Comparison of ENCODE assay signal across 32 cellular contexts in the genomic region with DNA sequence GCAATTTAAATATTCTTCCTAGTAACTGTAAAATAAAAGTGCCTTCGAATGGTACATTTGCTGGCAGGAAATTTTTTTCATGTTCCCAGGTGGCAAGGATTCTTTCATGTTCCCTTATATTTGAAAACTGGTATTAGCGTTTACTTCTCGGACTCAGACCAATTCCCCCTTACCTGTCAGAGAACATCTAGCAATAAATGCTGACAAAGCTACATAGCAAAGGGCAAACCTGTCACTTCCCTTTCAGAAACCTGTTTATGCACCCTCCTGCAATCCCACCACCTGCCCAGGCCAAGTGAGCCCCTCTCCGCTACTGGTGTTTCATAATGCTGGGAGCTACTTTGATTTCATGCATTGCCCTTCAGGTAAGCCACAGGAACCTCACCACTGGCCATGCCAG.
"Had no signal": no experiment of that assay in that cellular context is flagged by ENCODE, and none has a peak within 500 bp of the region (broad histone marks: within the 10 kb centered on the region; RNA-seq: fewer than 3 reads in every experiment).

No MANE protein-coding gene starts in this region.

- H3K27ac Mint-ChIP-seq: activated B cell treated with CpG ODN at 0.5 μM for 24 hours; activated CD8-positive, alpha-beta T cell treated with anti-CD3 and anti-CD28 coated beads for 36 hours; activated naive CD8-positive, alpha-beta T cell; activated T-helper 17 cell treated with anti-CD3 and anti-CD28 coated beads, Interleukin-2, amount 50 U/mL, for 72 hours; dendritic cell treated with granulocyte-macrophage colony-stimulating factor and Interleukin-4, amounts not matched to agents 40 ng/mL and 50 ng/mL, for 4 days; endodermal cell; T-helper 17 cell; T-helper 2 cell treated with Interferon-gamma antibody and Interleukin-4, amounts not matched to agents 5 μg/mL and 100 μg/mL, for 36 hours had no signal

- H3K4me3 ChIP-seq: coronary artery, dorsolateral prefrontal cortex, esophagus muscularis mucosa, gastrocnemius medialis, heart left ventricle had no signal

- H3K27ac ChIP-seq: brain microvascular endothelial cell, coronary artery, dorsolateral prefrontal cortex, esophagus muscularis mucosa, foreskin keratinocyte, gastrocnemius medialis, heart left ventricle, WERI-Rb-1 had no signal

- H3K9me3 ChIP-seq: esophagus muscularis mucosa, gastrocnemius medialis, heart left ventricle had no signal

- H3K9me3 Mint-ChIP-seq: activated B cell treated with CpG ODN at 0.5 μM for 24 hours; activated CD8-positive, alpha-beta T cell treated with anti-CD3 and anti-CD28 coated beads for 36 hours; activated T-cell treated with anti-CD3 and anti-CD28 coated beads, Interleukin-2, amount 50 U/mL, for 4 hours; activated T-helper 17 cell treated with anti-CD3 and anti-CD28 coated beads, Interleukin-2, amount 50 U/mL, for 72 hours; central memory CD8-positive, alpha-beta T cell; dendritic cell treated with granulocyte-macrophage colony-stimulating factor and Interleukin-4, amounts not matched to agents 40 ng/mL and 50 ng/mL, for 4 days; T-helper 2 cell treated with Interferon-gamma antibody and Interleukin-4, amounts not matched to agents 5 μg/mL and 100 μg/mL, for 36 hours had no signal

- H3K36me3 ChIP-seq: brain microvascular endothelial cell, esophagus muscularis mucosa, gastrocnemius medialis, heart left ventricle, WERI-Rb-1 had no signal

- H3K27me3 ChIP-seq: brain microvascular endothelial cell, esophagus muscularis mucosa, foreskin keratinocyte, gastrocnemius medialis had no signal

- H3K36me3 Mint-ChIP-seq: activated naive CD8-positive, alpha-beta T cell had no signal

- H3K4me1 ChIP-seq: esophagus muscularis mucosa, foreskin keratinocyte, gastrocnemius medialis, heart left ventricle had no signal

- DNase-seq: activated B cell treated with CpG ODN at 0.5 μM for 24 hours; activated CD4-positive, alpha-beta T cell treated with anti-CD3 and anti-CD28 coated beads for 48 hours; activated CD4-positive, alpha-beta T cell treated with anti-CD3 and anti-CD28 coated beads, Interleukin-2, amount 50 U/mL, for 1 hour; activated CD4-positive, alpha-beta T cell treated with anti-CD3 and anti-CD28 coated beads, Interleukin-2, amount 50 U/mL, for 48 hours; activated CD8-positive, alpha-beta memory T cell treated with anti-CD3 and anti-CD28 coated beads for 24 hours; activated CD8-positive, alpha-beta T cell treated with anti-CD3 and anti-CD28 coated beads for 36 hours; activated effector memory CD4-positive, alpha-beta T cell treated with Interleukin-2 at 50 U/mL for 16 hours; activated gamma-delta T cell treated with Interleukin-2 at 50 U/mL for 16 hours; activated naive CD4-positive, alpha-beta T cell treated with anti-CD3 and anti-CD28 coated beads, Interleukin-2, amount 50 U/mL, for 16 hours; activated naive CD4-positive, alpha-beta T cell treated with Interleukin-2 at 50 U/mL for 16 hours; activated T-cell treated with anti-CD3 and anti-CD28 coated beads, Interleukin-2, amount 50 U/mL, for 4 hours; amniotic stem cell; anterior cingulate cortex; brain microvascular endothelial cell; dorsolateral prefrontal cortex; effector memory CD4-positive, alpha-beta T cell; endodermal cell; foreskin keratinocyte; gastrocnemius medialis; glutamatergic neuron; heart left ventricle; T-helper 17 cell; T1000; WERI-Rb-1 had no signal

- H3K4me1 Mint-ChIP-seq: activated B cell treated with CpG ODN at 0.5 μM for 24 hours; activated T-helper 17 cell treated with anti-CD3 and anti-CD28 coated beads, Interleukin-2, amount 50 U/mL, for 72 hours; central memory CD8-positive, alpha-beta T cell; endodermal cell; T-helper 17 cell had no signal

- H3K4me3 Mint-ChIP-seq: activated B cell treated with CpG ODN at 0.5 μM for 24 hours; activated CD8-positive, alpha-beta T cell treated with anti-CD3 and anti-CD28 coated beads for 36 hours; activated naive CD8-positive, alpha-beta T cell; activated T-cell treated with anti-CD3 and anti-CD28 coated beads, Interleukin-2, amount 50 U/mL, for 4 hours; activated T-helper 17 cell treated with anti-CD3 and anti-CD28 coated beads, Interleukin-2, amount 50 U/mL, for 72 hours; central memory CD8-positive, alpha-beta T cell; dendritic cell treated with granulocyte-macrophage colony-stimulating factor and Interleukin-4, amounts not matched to agents 40 ng/mL and 50 ng/mL, for 4 days; endodermal cell; T-helper 17 cell; T-helper 2 cell treated with Interferon-gamma antibody and Interleukin-4, amounts not matched to agents 5 μg/mL and 100 μg/mL, for 36 hours had no signal

- ATAC-seq: activated CD4-positive, CD25-positive, alpha-beta regulatory T cell treated with anti-CD3 and anti-CD28 coated beads, Interleukin-2, amount 50 U/mL, for 24 hours; activated CD8-positive, alpha-beta T cell treated with anti-CD3 and anti-CD28 coated beads for 36 hours; activated T-cell treated with anti-CD3 and anti-CD28 coated beads, Interleukin-2, amount 50 U/mL, for 4 hours; activated T-helper 17 cell treated with anti-CD3 and anti-CD28 coated beads, Interleukin-2, amount 50 U/mL, for 72 hours; foreskin keratinocyte; gastrocnemius medialis; heart left ventricle; T-helper 17 cell had no signal
